8 cellular contexts compared by ENCODE assay signal in the genomic region with DNA sequence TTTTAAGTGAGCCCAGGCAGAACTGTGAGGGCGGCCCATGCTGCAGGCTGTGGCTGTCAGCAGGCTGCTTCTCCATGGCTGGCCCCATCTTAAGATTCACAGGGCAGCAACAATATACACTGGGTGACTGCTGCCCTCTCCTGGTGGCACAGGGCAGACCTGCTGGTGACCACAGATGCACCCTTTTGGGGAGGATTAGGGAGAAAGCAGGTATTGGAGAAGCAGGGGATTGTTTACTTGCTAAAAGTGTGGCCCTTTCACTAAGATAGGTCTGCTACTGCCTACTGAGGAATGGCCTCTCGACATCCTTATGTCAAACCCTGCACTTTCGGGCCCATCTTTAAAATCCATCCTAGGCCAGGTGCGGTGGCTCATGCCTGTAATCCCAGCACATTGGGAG. TPM values are rescaled to one million over a fixed set of nuclear protein-coding genes. Genes with fewer than 3 reads are reported as not detected.
DNase-seq lines count a peak whose midpoint lies in the region; TF ChIP-seq lines count a peak whose summit lies in the region.
"Not testable (repeated sequence)": the region's sequence is repeated elsewhere in the genome, so short reads cannot be mapped to it uniquely, and the experiment has no call there.

No MANE protein-coding gene starts in this region.

- 41 to 66% (median 63%) methylated on average over 3 to 4 of the region's 4 CpGs for WGBS in spleen, 5 donors

- intact Hi-C loops in spleen (cut with DNase I; ENCODE audit: low total_unique reads); uterus (cut with DNase I; ENCODE audit: low total_unique reads): not testable (repeated sequence)

- TF ChIP-seq CTCF in choroid plexus epithelial cell (conservative IDR thresholded peaks at IDR 0.05; ENCODE audit: low read depth, low read length) (peak; percentile 51), spleen (IDR thresholded peaks at IDR 0.05 in 8 of 11, conservative IDR thresholded peaks at IDR 0.05 in 3 of 11) (peak in 9 of 11 experiments; percentile 28 to 67 (median 57)), uterus (IDR thresholded peaks at IDR 0.05) (peak; percentile 27 to 51 (median 44))

- H3K27me3 ChIP-seq in spleen (replicated peaks in 1 of 7); uterus: not testable (repeated sequence)

- H3K36me3 ChIP-seq in spleen, uterus: not testable (repeated sequence)

- H3K27ac ChIP-seq in spleen, uterus: not testable (repeated sequence)

- not testable (repeated sequence) for TF ChIP-seq POLR2A in spleen (IDR thresholded peaks at IDR 0.05); uterus (IDR thresholded peaks at IDR 0.05)

- not testable (repeated sequence) for H3K4me3 ChIP-seq in choroid plexus epithelial cell (ENCODE audit: low read depth, low read length); spleen; uterus

- not testable (repeated sequence) for H3K9me3 ChIP-seq in spleen, uterus

- H3K4me1 ChIP-seq in spleen, uterus: not testable (repeated sequence)

- DNase-seq in GM04504 (ENCODE audit: low read depth) (peak; percentile 25), NCI-H146 treated with DMSO at 0.1 percent for 48 hours (lab: John Stamatoyannopoulos, UW; ENCODE audit: unreplicated experiment) (peak; percentile 25), SHP77 treated with DMSO at 0.1 percent for 48 hours (lab: John Stamatoyannopoulos, UW) (peak; percentile 10), choroid plexus epithelial cell (ENCODE audit: low read depth) (peak; percentile 74), kidney tubule cell (ENCODE audit: low spot score) (peak; percentile 64), uterus (peak in 1 of 2 donors; percentile 33)
- peak; percentile 19 for DNase-seq in activated CD8-positive, alpha-beta memory T cell treated with anti-CD3 and anti-CD28 coated beads, Interleukin-2, amount 50 U/mL, for 1 hour (ENCODE audit: extremely low read depth)
- DNase-seq in spleen, result not testable (repeated sequence)

RNA-seq across cellular contexts. Expression of a gene that starts 38.1 kb away (rescaled TPM):
- total RNA-seq in spleen (10 to 100 TPM; 26.8 to 39.8 (median 31.6) TPM), uterus (10 to 100 TPM in 3 of 4 donors, 1 to 10 TPM in 1; 9.4 to 24.0 (median 15.6) TPM)
- polyA plus RNA-seq in spleen, result 10 to 100 TPM; 15.3 to 21.3 (median 16.6) TPM
